3 cellular contexts compared by ENCODE assay signal in genomic region chr16:73313950-73314349, GRCh38.
TF ChIP-seq lines count a peak whose summit lies in the region.

No MANE protein-coding gene starts in this region.

TF ChIP-seq in HEK293, 187 proteins besides CTCF, POLR2A, EP300 and RAD21:
- no peak for TF ChIP-seq ZNF148 (tag by site-specific recombination; IDR thresholded peaks at IDR 0.05; ENCODE audit: borderline replicate concordance)
- peak; percentile 90 for TF ChIP-seq ZNF10 (tag by site-specific recombination; IDR thresholded peaks at IDR 0.05)

TF ChIP-seq in K562, 482 proteins besides CTCF, POLR2A, EP300 and RAD21 (continued from another document):
- TF ChIP-seq, protein P1, sequence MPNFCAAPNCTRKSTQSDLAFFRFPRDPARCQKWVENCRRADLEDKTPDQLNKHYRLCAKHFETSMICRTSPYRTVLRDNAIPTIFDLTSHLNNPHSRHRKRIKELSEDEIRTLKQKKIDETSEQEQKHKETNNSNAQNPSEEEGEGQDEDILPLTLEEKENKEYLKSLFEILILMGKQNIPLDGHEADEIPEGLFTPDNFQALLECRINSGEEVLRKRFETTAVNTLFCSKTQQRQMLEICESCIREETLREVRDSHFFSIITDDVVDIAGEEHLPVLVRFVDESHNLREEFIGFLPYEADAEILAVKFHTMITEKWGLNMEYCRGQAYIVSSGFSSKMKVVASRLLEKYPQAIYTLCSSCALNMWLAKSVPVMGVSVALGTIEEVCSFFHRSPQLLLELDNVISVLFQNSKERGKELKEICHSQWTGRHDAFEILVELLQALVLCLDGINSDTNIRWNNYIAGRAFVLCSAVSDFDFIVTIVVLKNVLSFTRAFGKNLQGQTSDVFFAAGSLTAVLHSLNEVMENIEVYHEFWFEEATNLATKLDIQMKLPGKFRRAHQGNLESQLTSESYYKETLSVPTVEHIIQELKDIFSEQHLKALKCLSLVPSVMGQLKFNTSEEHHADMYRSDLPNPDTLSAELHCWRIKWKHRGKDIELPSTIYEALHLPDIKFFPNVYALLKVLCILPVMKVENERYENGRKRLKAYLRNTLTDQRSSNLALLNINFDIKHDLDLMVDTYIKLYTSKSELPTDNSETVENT (CRISPR knock-in tag; IDR thresholded peaks at IDR 0.05), result no peak

TF ChIP-seq in SK-N-SH, 30 proteins besides CTCF, POLR2A, EP300 and RAD21:
- TF ChIP-seq REST (IDR thresholded peaks at IDR 0.05; ENCODE audit: low read depth, low read length) (no peak), TAF1 (IDR thresholded peaks at IDR 0.05; ENCODE audit: borderline replicate concordance, low read depth, low read length) (no peak), TCF12 (IDR thresholded peaks at IDR 0.05) (no peak), NFIC (IDR thresholded peaks at IDR 0.05; ENCODE audit: borderline replicate concordance) (no peak), TEAD4 (IDR thresholded peaks at IDR 0.05; ENCODE audit: borderline replicate concordance, insufficient read depth) (no peak), MEF2A (IDR thresholded peaks at IDR 0.05; ENCODE audit: borderline replicate concordance, low read depth) (no peak), NRF1 (IDR thresholded peaks at IDR 0.05; ENCODE audit: low read depth, low read length) (no peak), MAX (IDR thresholded peaks at IDR 0.05; ENCODE audit: low read depth) (no peak), GATA2 (CRISPR knock-in tag; IDR thresholded peaks at IDR 0.05) (no peak), POLR2AphosphoS5 (IDR thresholded peaks at IDR 0.05; ENCODE audit: low read depth, low read length) (no peak), EZH2phosphoT487 (IDR thresholded peaks at IDR 0.05; ENCODE audit: borderline replicate concordance, low read depth) (no peak), RXRA (IDR thresholded peaks at IDR 0.05; ENCODE audit: borderline replicate concordance, low read depth) (no peak), USF1 (IDR thresholded peaks at IDR 0.05; ENCODE audit: borderline replicate concordance, low read depth) (no peak), RCOR1 (IDR thresholded peaks at IDR 0.05; ENCODE audit: low read length) (no peak), ELF1 (IDR thresholded peaks at IDR 0.05) (no peak), CHD2 (IDR thresholded peaks at IDR 0.05; ENCODE audit: low read length, partially characterized antibody) (no peak)
- TF ChIP-seq, protein P2, sequence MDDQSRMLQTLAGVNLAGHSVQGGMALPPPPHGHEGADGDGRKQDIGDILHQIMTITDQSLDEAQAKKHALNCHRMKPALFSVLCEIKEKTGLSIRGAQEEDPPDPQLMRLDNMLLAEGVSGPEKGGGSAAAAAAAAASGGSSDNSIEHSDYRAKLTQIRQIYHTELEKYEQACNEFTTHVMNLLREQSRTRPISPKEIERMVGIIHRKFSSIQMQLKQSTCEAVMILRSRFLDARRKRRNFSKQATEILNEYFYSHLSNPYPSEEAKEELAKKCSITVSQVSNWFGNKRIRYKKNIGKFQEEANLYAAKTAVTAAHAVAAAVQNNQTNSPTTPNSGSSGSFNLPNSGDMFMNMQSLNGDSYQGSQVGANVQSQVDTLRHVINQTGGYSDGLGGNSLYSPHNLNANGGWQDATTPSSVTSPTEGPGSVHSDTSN (IDR thresholded peaks at IDR 0.05), result no peak
- TF ChIP-seq, protein P3, sequence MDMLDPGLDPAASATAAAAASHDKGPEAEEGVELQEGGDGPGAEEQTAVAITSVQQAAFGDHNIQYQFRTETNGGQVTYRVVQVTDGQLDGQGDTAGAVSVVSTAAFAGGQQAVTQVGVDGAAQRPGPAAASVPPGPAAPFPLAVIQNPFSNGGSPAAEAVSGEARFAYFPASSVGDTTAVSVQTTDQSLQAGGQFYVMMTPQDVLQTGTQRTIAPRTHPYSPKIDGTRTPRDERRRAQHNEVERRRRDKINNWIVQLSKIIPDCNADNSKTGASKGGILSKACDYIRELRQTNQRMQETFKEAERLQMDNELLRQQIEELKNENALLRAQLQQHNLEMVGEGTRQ (IDR thresholded peaks at IDR 0.05; ENCODE audit: borderline replicate concordance, low read depth, low read length), result no peak
